Comparison of ENCODE assay signal across 24 cellular contexts in the genomic region with DNA sequence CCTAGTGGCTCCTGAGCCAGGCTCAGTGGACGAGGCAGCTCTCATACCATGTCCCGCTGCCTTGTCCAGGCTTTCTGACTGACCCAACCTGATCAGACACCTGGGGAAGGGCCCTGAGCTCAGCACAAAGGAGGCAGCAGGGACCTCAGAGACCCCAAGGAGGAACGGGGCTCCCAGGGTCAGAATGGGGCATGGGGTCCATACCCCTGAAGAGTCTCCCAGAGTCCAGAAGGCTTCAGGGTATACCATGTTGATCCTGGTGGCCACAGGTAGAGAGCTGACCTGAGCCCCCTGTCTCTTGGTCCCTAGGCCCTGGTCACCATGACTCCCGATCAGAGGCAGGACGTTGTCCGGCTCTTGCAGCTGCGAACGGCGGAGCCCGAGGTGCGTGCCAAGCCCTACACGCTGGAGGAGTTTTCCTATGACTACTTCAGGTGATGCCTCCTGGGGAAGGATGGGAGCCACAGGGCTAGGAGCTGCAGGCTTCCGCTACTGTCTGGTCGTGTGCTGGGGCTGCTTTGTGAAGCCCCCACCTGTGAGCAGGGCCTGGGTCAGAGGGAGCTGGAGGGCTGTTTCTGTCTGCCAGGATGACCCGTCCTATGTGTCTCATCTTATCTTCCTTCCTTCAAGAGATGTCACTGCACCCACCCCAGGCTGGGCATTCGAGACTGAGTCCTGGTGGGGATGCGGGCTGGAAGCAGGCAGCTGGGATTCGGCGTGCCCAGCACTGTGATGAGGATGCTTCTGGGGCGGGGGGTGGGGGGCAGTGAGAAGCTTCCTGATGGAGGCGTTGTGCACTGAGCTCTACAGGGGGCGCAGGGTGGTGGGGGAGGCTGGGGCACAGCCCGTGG.
DNase-seq lines count a peak whose midpoint lies in the region; ATAC-seq, FAIRE-seq and TF ChIP-seq lines count a peak whose summit lies in the region.
"Had no signal": no experiment of that assay in that cellular context is flagged by ENCODE, and none has a peak within 500 bp of the region (broad histone marks: within the 10 kb centered on the region; RNA-seq: fewer than 3 reads in every experiment).

No MANE protein-coding gene starts in this region.

- H2BK120ac ChIP-seq in H1 (replicated peaks; ENCODE audit: low read depth, low read length): no peak overlapping the region

- H3K23me2 ChIP-seq in H1 (ENCODE audit: low read depth, low read length): no peaks in the 10 kb centered on the region

- H3K36me3 ChIP-seq in BLaER1 (no peaks in the 10 kb centered on the region), H1 (ENCODE audit: control insufficient read depth in 2 of 4, insufficient read depth in 4 of 4, low read length in 3 of 4) (no peaks in the 10 kb centered on the region), spleen (peaks cover 0 to 83% (median 4%) of the 10 kb centered on the region in 6 donors)
- H3K36me3 ChIP-seq: pancreas, upper lobe of left lung had no signal

- no peak overlapping the region for H2BK20ac ChIP-seq in H1 (ENCODE audit: low read length)

- no peak for TF ChIP-seq EP300 in H1 (IDR thresholded peaks at IDR 0.05; ENCODE audit: borderline replicate concordance in 1 of 2, low read depth in 2 of 2, low read length in 2 of 2)

- H3K9me3 ChIP-seq in BLaER1 (no peaks in the 10 kb centered on the region), H1 (ENCODE audit: insufficient read depth in 2 of 2, low read depth in 1 of 2, low read length in 1 of 2) (no peaks in the 10 kb centered on the region), spleen (no peaks in the 10 kb centered on the region)
- H3K9me3 ChIP-seq: pancreas, upper lobe of left lung had no signal

- no peak overlapping the region for H3K56ac ChIP-seq in H1 (replicated peaks; ENCODE audit: insufficient read length, low read depth, low read length)

- no peaks in the 10 kb centered on the region for H3K79me2 ChIP-seq in H1 (ENCODE audit: control insufficient read depth in 1 of 2, insufficient read depth in 2 of 2, low read length in 2 of 2)
- H3K79me2 ChIP-seq: hepatocyte had no signal

- H2BK12ac ChIP-seq in H1 (ENCODE audit: low read depth, low read length): no peak overlapping the region

- no peaks in the 10 kb centered on the region for H3K27me3 Mint-ChIP-seq in activated CD4-positive, alpha-beta memory T cell treated with anti-CD3 and anti-CD28 coated beads for 36 hours
- no peaks in the 10 kb centered on the region for H3K27me3 Mint-ChIP-seq in activated CD4-positive, alpha-beta memory T cell treated with anti-CD3 and anti-CD28 coated beads, Interleukin-2, amount 10 ng/mL, durations not matched to agents 7 days and 5 days
- H3K27me3 Mint-ChIP-seq: activated CD4-positive, alpha-beta T cell treated with anti-CD3 and anti-CD28 coated beads for 36 hours; activated naive CD4-positive, alpha-beta T cell treated with anti-CD3 and anti-CD28 coated beads, Interleukin-2, amount 50 U/mL, for 24 hours had no signal

- no peak for FAIRE-seq in H1 (lab: Jason Lieb, UNC)
- FAIRE-seq: G401.6, pancreas had no signal

- 0 out of 2 replicates have a peak overlapping the region, but pooled peaks have one; percentile 57 for H4K8ac ChIP-seq in H1 (ENCODE audit: extremely low read depth, insufficient read depth, low read length)

- H3K4me3 Mint-ChIP-seq in activated CD4-positive, alpha-beta memory T cell treated with anti-CD3 and anti-CD28 coated beads for 36 hours: no peak overlapping the region
- H3K4me3 Mint-ChIP-seq in activated CD4-positive, alpha-beta memory T cell treated with anti-CD3 and anti-CD28 coated beads, Interleukin-2, amount 10 ng/mL, durations not matched to agents 7 days and 5 days: no peak overlapping the region
- H3K4me3 Mint-ChIP-seq: activated CD4-positive, alpha-beta T cell treated with anti-CD3 and anti-CD28 coated beads for 36 hours; activated naive CD4-positive, alpha-beta T cell treated with anti-CD3 and anti-CD28 coated beads, Interleukin-2, amount 50 U/mL, for 24 hours had no signal

- no peak for TF ChIP-seq POLR2A in H1 (IDR thresholded peaks at IDR 0.05; ENCODE audit: control extremely low read depth in 1 of 2, low read depth in 2 of 2, low read length in 2 of 2)
- no peak for TF ChIP-seq POLR2A in spleen (IDR thresholded peaks at IDR 0.05)

- no peak for TF ChIP-seq RAD21 in H1 (IDR thresholded peaks at IDR 0.05 in 1 of 2, conservative IDR thresholded peaks at IDR 0.05 in 1 of 2; ENCODE audit: low read depth in 2 of 2, low read length in 2 of 2)

- no peak overlapping the region for H3K4me3 ChIP-seq in BLaER1
- no peak overlapping the region for H3K4me3 ChIP-seq in H1 (ENCODE audit: extremely low read depth in 1 of 4, insufficient read depth in 2 of 4, low read depth in 3 of 4, low read length in 4 of 4)
- no peak overlapping the region for H3K4me3 ChIP-seq in spleen
- no peak overlapping the region for H3K4me3 ChIP-seq in coronary artery
- H3K4me3 ChIP-seq: hepatocyte, pancreas, upper lobe of left lung had no signal

- no peak overlapping the region for H3K23ac ChIP-seq in H1 (ENCODE audit: insufficient read length)

- no peak overlapping the region for H2BK15ac ChIP-seq in H1 (ENCODE audit: low read length)

- POLR2A ChIA-PET in activated CD4-positive, alpha-beta memory T cell treated with anti-CD3 and anti-CD28 coated beads for 36 hours (lab: Charles Lee): no interaction called here
- POLR2A ChIA-PET in activated CD4-positive, alpha-beta memory T cell treated with anti-CD3 and anti-CD28 coated beads, Interleukin-2, amount 10 ng/mL, durations not matched to agents 7 days and 5 days (lab: Charles Lee): no interaction called here
- POLR2A ChIA-PET in H1 (lab: Charles Lee; ENCODE audit: partially characterized antibody): interaction anchor here (0.6 kb wide), 1 partner anchor 617 kb away, joined by 3 read pairs; no protein-coding TSS in a partner anchor

- H3K4me2 ChIP-seq in BLaER1 (peak overlapping the region; percentile 26; the same call in 1 of the 2 replicates), H1 (ENCODE audit: insufficient read depth in 1 of 2, low read depth in 2 of 2, low read length in 2 of 2) (no peak overlapping the region)
- H3K4me2 ChIP-seq: hepatocyte had no signal

- H3K9ac ChIP-seq in BLaER1: no peak overlapping the region
- no peak overlapping the region for H3K9ac ChIP-seq in H1 (replicated peaks in 1 of 4; ENCODE audit: extremely low read depth in 1 of 4, low read depth in 3 of 4, low read length in 3 of 4)

- no peak overlapping the region for H2AFZ ChIP-seq in H1 (ENCODE audit: low read length)
- H2AFZ ChIP-seq: hepatocyte had no signal

- intact Hi-C loops in activated CD4-positive, alpha-beta memory T cell treated with anti-CD3 and anti-CD28 coated beads for 36 hours (cut with micrococcal nuclease): no loop called here
- intact Hi-C loops in spleen (cut with DNase I; ENCODE audit: low total_unique reads): no loop called here

- H3K79me1 ChIP-seq in H1 (ENCODE audit: low read depth, low read length): no peaks in the 10 kb centered on the region

- no peaks in the 10 kb centered on the region for H3K4me1 Mint-ChIP-seq in activated CD4-positive, alpha-beta memory T cell treated with anti-CD3 and anti-CD28 coated beads for 36 hours (ENCODE audit: low read depth)
- no peaks in the 10 kb centered on the region for H3K4me1 Mint-ChIP-seq in activated CD4-positive, alpha-beta memory T cell treated with anti-CD3 and anti-CD28 coated beads, Interleukin-2, amount 10 ng/mL, durations not matched to agents 7 days and 5 days
- H3K4me1 Mint-ChIP-seq: activated CD4-positive, alpha-beta T cell treated with anti-CD3 and anti-CD28 coated beads for 36 hours; activated naive CD4-positive, alpha-beta T cell treated with anti-CD3 and anti-CD28 coated beads, Interleukin-2, amount 50 U/mL, for 24 hours had no signal

- H3K36me3 Mint-ChIP-seq in activated CD4-positive, alpha-beta memory T cell treated with anti-CD3 and anti-CD28 coated beads for 36 hours: no peaks in the 10 kb centered on the region
- H3K36me3 Mint-ChIP-seq in activated CD4-positive, alpha-beta memory T cell treated with anti-CD3 and anti-CD28 coated beads, Interleukin-2, amount 10 ng/mL, durations not matched to agents 7 days and 5 days (ENCODE audit: low read depth): no peaks in the 10 kb centered on the region
- H3K36me3 Mint-ChIP-seq: activated naive CD4-positive, alpha-beta T cell treated with anti-CD3 and anti-CD28 coated beads, Interleukin-2, amount 50 U/mL, for 24 hours had no signal

- peak overlapping the region; percentile 22; the same call in 1 of the 2 replicates for H3K27ac ChIP-seq in BLaER1
- H3K27ac ChIP-seq in H1 (ENCODE audit: low read depth, low read length): no peak overlapping the region
- no peak overlapping the region for H3K27ac ChIP-seq in spleen
- H3K27ac ChIP-seq in coronary artery: no peak overlapping the region
- H3K27ac ChIP-seq: C4-2B, epithelial cell of prostate, hepatocyte, pancreas, upper lobe of left lung had no signal

- H4K91ac ChIP-seq in H1 (replicated peaks; ENCODE audit: insufficient read length, low read length): no peak overlapping the region

- H2BK5ac ChIP-seq in H1 (ENCODE audit: low read depth, low read length): no peak overlapping the region

- no peak overlapping the region for H3K18ac ChIP-seq in H1 (ENCODE audit: extremely low read depth, low read length)

- peaks cover 62% of the 10 kb centered on the region for H3K4me1 ChIP-seq in BLaER1
- no peaks in the 10 kb centered on the region; a peak in 1 of 7 replicates for H3K4me1 ChIP-seq in H1 (replicated peaks in 1 of 4; ENCODE audit: control insufficient read depth in 3 of 4, insufficient read depth in 4 of 4, low read length in 3 of 4)
- peaks cover 0 to 4% (median 0%) of the 10 kb centered on the region in 6 donors for H3K4me1 ChIP-seq in spleen
- H3K4me1 ChIP-seq: pancreas, upper lobe of left lung had no signal

- no peak overlapping the region for H3K27ac Mint-ChIP-seq in activated CD4-positive, alpha-beta memory T cell treated with anti-CD3 and anti-CD28 coated beads for 36 hours
- H3K27ac Mint-ChIP-seq in activated CD4-positive, alpha-beta memory T cell treated with anti-CD3 and anti-CD28 coated beads, Interleukin-2, amount 10 ng/mL, durations not matched to agents 7 days and 5 days: no peak overlapping the region
- H3K27ac Mint-ChIP-seq: activated CD4-positive, alpha-beta T cell treated with anti-CD3 and anti-CD28 coated beads for 36 hours; activated naive CD4-positive, alpha-beta T cell treated with anti-CD3 and anti-CD28 coated beads, Interleukin-2, amount 50 U/mL, for 24 hours had no signal

- no peak overlapping the region for H3K4ac ChIP-seq in H1 (replicated peaks; ENCODE audit: insufficient read length, low read depth, low read length)

- H4K20me1 ChIP-seq in BLaER1 (no peaks in the 10 kb centered on the region), H1 (replicated peaks in 1 of 2; ENCODE audit: control insufficient read depth in 1 of 2, insufficient read depth in 2 of 2, low read length in 2 of 2) (no peaks in the 10 kb centered on the region)

- CTCF ChIA-PET in activated CD4-positive, alpha-beta memory T cell treated with anti-CD3 and anti-CD28 coated beads for 36 hours (lab: Charles Lee): interaction anchor here (0.9 kb wide), 1 partner anchor 346 kb away, joined by 3 read pairs; no protein-coding TSS in a partner anchor
- CTCF ChIA-PET in activated CD4-positive, alpha-beta memory T cell treated with anti-CD3 and anti-CD28 coated beads, Interleukin-2, amount 10 ng/mL, durations not matched to agents 7 days and 5 days (lab: Charles Lee): no interaction called here
- CTCF ChIA-PET in H1 (lab: Charles Lee; ENCODE audit: partially characterized antibody): interaction anchor here (1.4 to 5.9 kb wide), 6 partner anchors 7 to 347 kb away, joined by 3 to 35 read pairs (median 6); a partner anchor contains a TSS

- no peak for ATAC-seq in HG02852 (IDR thresholded peaks at IDR 0.05; ENCODE audit: unreplicated experiment)
- ATAC-seq: activated CD4-positive, alpha-beta T cell treated with anti-CD3 and anti-CD28 coated beads for 36 hours; pancreas had no signal

- H3K14ac ChIP-seq in H1 (ENCODE audit: insufficient read length): no peak overlapping the region

- WGBS in H1 (ENCODE audit: extremely low coverage in 1 of 2, insufficient coverage in 1 of 2, insufficient read length in 1 of 2, insufficient replicate concordance in 2 of 2, low coverage in 1 of 2, low lambda C conversion rate in 2 of 2, missing lambda C conversion rate in 1 of 2), 2 experiments: 84% methylated on average over 18 of the region's 23 CpGs; no CpG with 5 or more reads in 1 of the 2 experiments
- 88 to 95% (median 94%) methylated on average over 10 to 23 of the region's 23 CpGs for WGBS in spleen, 5 donors

- H3K27me3 ChIP-seq in BLaER1 (no peaks in the 10 kb centered on the region), H1 (replicated peaks in 1 of 4; ENCODE audit: control insufficient read depth in 3 of 4, extremely low read depth in 1 of 4, insufficient read depth in 3 of 4, low read length in 3 of 4) (no peaks in the 10 kb centered on the region; a peak in 1 of 7 replicates), spleen (replicated peaks in 1 of 7) (no peaks in the 10 kb centered on the region)
- H3K27me3 ChIP-seq: hepatocyte, pancreas, upper lobe of left lung had no signal

- no peaks in the 10 kb centered on the region for H3K9me3 Mint-ChIP-seq in activated CD4-positive, alpha-beta memory T cell treated with anti-CD3 and anti-CD28 coated beads for 36 hours
- no peaks in the 10 kb centered on the region for H3K9me3 Mint-ChIP-seq in activated CD4-positive, alpha-beta memory T cell treated with anti-CD3 and anti-CD28 coated beads, Interleukin-2, amount 10 ng/mL, durations not matched to agents 7 days and 5 days
- H3K9me3 Mint-ChIP-seq: activated naive CD4-positive, alpha-beta T cell treated with anti-CD3 and anti-CD28 coated beads, Interleukin-2, amount 50 U/mL, for 24 hours had no signal

- peak; percentile 3 for DNase-seq in activated CD4-positive, alpha-beta memory T cell treated with anti-CD3 and anti-CD28 coated beads for 36 hours
- no peak for DNase-seq in activated CD4-positive, alpha-beta memory T cell treated with anti-CD3 and anti-CD28 coated beads, Interleukin-2, amount 10 ng/mL, durations not matched to agents 7 days and 5 days
- no peak for DNase-seq in H1 (ENCODE audit: low read depth in 1 of 2, low spot score in 2 of 2)
- DNase-seq in spleen: peak; percentile 52
- no peak for DNase-seq in GOT3 (lab: John Stamatoyannopoulos, UW)
- DNase-seq in coronary artery (ENCODE audit: low spot score): no peak
- DNase-seq: 8988T; activated CD4-positive, alpha-beta T cell treated with anti-CD3 and anti-CD28 coated beads for 36 hours; cortex of kidney; DMS79; effector memory CD4-positive, alpha-beta T cell; NCI-H146; NCI-H345; NCI-H69; SHP77 treated with DMSO at 0.1 percent for 48 hours had no signal

- H4K5ac ChIP-seq in H1 (ENCODE audit: insufficient read length, low read depth, low read length): no peak overlapping the region

- TF ChIP-seq CTCF in H1 (IDR thresholded peaks at IDR 0.05; ENCODE audit: control extremely low read depth in 1 of 3, insufficient read depth in 1 of 3, low read depth in 1 of 3, low read length in 3 of 3) (no peak), spleen (IDR thresholded peaks at IDR 0.05 in 8 of 11, conservative IDR thresholded peaks at IDR 0.05 in 3 of 11) (no peak), coronary artery (IDR thresholded peaks at IDR 0.05) (no peak)

- H2AK5ac ChIP-seq in H1 (ENCODE audit: low read depth, low read length): no peak overlapping the region

Comparison
In these comparisons a context has a peak if more than half of its experiments do, and no peak if none do; other contexts are left out.
1. DNase-seq: peak in activated CD4-positive, alpha-beta memory T cell treated with anti-CD3 and anti-CD28 coated beads for 36 hours (single experiment) and spleen (single experiment); none in activated CD4-positive, alpha-beta memory T cell treated with anti-CD3 and anti-CD28 coated beads, Interleukin-2, amount 10 ng/mL, durations not matched to agents 7 days and 5 days (single experiment), H1 (0 of 2), GOT3 (single experiment) and coronary artery (single experiment).